ENCODE assay signal across 8 cellular contexts in the genomic region with DNA sequence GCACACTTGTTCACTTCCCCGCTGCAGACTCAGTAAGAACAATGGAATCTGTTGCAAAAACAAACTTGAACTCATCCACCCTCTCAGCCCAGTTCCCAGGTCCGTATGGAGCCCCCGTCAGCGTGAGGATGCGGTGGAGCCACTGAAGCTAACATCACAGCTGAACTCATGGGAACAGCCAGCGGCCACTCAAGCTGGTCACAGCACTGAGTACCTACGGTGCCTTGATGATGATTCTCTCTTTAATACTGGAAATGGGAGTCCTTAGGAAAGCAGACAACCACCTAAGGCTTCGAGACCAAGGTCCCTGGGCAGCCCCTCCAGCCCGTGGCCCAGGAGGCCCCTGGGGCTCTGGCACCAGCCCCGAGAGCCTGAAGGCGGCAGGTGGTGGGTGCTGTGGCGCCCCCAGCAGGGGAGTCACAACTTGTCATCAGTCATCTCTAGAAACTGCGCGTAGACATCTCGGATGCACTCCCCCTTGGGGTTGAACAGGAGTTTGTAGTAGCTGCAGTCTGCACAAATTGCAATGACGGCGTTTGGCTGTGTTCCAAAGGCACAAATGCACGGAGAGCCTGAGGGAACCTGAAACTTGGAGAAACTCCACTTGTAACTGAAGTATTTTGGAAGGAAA. TPM values are rescaled to one million over a fixed set of nuclear protein-coding genes. Genes with fewer than 3 reads are reported as not detected.
DNase-seq lines count a peak whose midpoint lies in the region; ATAC-seq lines count a peak whose summit lies in the region.

No MANE protein-coding gene starts in this region.

- DNase-seq in NCI-H2196 (lab: John Stamatoyannopoulos, UW; ENCODE audit: unreplicated experiment) (peak; percentile 27), NCI-H2196 treated with DMSO at 0.1 percent for 48 hours (lab: John Stamatoyannopoulos, UW; ENCODE audit: unreplicated experiment) (no peak), NCI-H524 treated with DMSO at 0.1 percent for 48 hours (lab: John Stamatoyannopoulos, UW) (peak; percentile 15), adipocyte (ENCODE audit: low read depth) (peak; percentile 85), left ventricle myocardium superior (peak; percentile 65), HuH-7.5 (ENCODE audit: low spot score) (no peak), NCI-H187 (lab: John Stamatoyannopoulos, UW) (no peak)
- peak; percentile 5 to 8 for DNase-seq in stimulated activated CD8-positive, alpha-beta memory T cell treated with anti-CD3 and anti-CD28 coated beads, Interleukin-15, amount 100 ng/mL, for 48 hours (ENCODE audit: low read depth in 2 of 2)

- H3K9ac ChIP-seq in adipocyte (ENCODE audit: low read length), result no peak overlapping the region

- no peak overlapping the region for H3K4me3 ChIP-seq in adipocyte (ENCODE audit: low read length)

- H3K36me3 ChIP-seq in adipocyte (ENCODE audit: control insufficient read depth, insufficient read depth, low read length, severe bottlenecking), result no peaks in the 10 kb centered on the region

- H3K27me3 ChIP-seq in adipocyte (replicated peaks; ENCODE audit: control insufficient read depth, insufficient read depth, low read length), result peaks cover 10% of the 10 kb centered on the region

- ATAC-seq in left ventricle myocardium superior, result peak; percentile 54

- H3K9me3 ChIP-seq in adipocyte (ENCODE audit: control insufficient read depth, low read length), result no peaks in the 10 kb centered on the region

- intact Hi-C loops in left ventricle myocardium superior (cut with micrococcal nuclease), result no loop called here

- H3K4me1 ChIP-seq in adipocyte (ENCODE audit: control insufficient read depth, insufficient read depth, low read length), result peaks cover 6% of the 10 kb centered on the region

RNA-seq across cellular contexts. Expression of a gene that starts 31.0 kb away (rescaled TPM):
- total RNA-seq in left ventricle myocardium superior, result 77.3 TPM

Comparison
In these comparisons a context has a peak if more than half of its experiments do, and no peak if none do; other contexts are left out.
1. DNase-seq: peak in NCI-H2196 (single experiment), NCI-H524 treated with DMSO at 0.1 percent for 48 hours (single experiment), adipocyte (single experiment), left ventricle myocardium superior (single experiment) and stimulated activated CD8-positive, alpha-beta memory T cell treated with anti-CD3 and anti-CD28 coated beads, Interleukin-15, amount 100 ng/mL, for 48 hours (2 of 2); none in NCI-H2196 treated with DMSO at 0.1 percent for 48 hours (single experiment), HuH-7.5 (single experiment) and NCI-H187 (0 of 2).